Comparison of ENCODE assay signal across 8 cellular contexts in the genomic region with DNA sequence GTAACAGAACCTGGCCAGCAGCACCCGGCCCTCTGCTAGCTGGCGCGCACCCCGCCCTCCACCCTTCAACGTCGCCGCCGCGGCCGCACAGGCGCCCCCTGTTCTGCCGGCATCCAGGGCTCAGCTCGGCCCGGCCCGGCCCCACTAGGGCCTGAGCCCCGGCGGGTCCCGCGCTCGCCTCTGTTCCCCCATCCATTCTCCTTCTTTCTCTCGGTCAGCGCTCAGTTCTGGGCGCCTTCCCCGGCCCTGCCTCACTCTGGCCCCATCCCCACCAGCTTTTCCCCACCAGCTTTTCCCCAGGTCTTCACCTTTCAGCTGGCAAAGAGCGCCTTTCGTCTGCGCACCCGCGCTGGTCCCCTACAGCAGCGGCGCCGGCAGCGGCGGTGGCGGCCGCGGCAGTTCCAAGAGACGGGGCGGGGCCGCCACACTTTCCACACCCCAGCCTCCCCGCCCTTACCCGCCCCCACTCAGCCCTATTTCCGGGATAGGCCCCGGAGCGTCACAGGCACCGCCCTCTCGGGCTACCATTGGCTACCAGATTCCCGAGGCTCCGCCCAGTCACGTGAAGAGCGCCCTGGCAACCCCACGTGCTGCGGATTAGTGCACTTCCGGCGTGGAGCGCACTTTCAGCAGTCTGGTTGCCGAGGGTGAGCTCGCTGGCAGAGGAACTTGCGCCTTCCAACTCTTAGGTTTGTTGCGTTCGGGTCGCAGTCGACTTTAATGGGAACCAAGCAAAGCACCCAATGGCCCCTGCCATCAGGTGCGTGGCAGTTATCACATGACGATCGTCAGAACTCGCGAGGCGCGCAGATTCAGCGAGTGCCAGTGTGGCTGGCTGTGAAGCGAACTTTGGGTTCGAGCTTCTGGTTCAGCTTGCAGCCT. TPM values are rescaled to one million over a fixed set of nuclear protein-coding genes. Genes with fewer than 3 reads are reported as not detected.
DNase-seq lines count a peak whose midpoint lies in the region; ATAC-seq lines count a peak whose summit lies in the region.

TSS of gene EIF5A2 (minus strand) at position 403 of the 882 bp plus-strand sequence. CDS start 831 bp downstream, outside the sequence.

- H3K4me3 ChIP-seq in CD4-positive, CD25-positive, alpha-beta regulatory T cell (ENCODE audit: low read depth, low read length), result peak within 1 kb of the TSS; percentile 87
- peak within 1 kb of the TSS; percentile 88 for H3K4me3 ChIP-seq in endocrine pancreas (ENCODE audit: control insufficient read depth, insufficient read depth, low read length)

- peaks cover 12 to 24% (median 17%) of the 10 kb centered on the region in 4 donors for H3K4me1 Mint-ChIP-seq in CD4-positive, CD25-positive, alpha-beta regulatory T cell

- H3K9me3 Mint-ChIP-seq in CD4-positive, CD25-positive, alpha-beta regulatory T cell, result peaks cover 0 to 16% (median 6%) of the 10 kb centered on the region in 7 donors

- peaks cover 8 to 23% of the 10 kb centered on the region in 2 experiments for H3K9me3 ChIP-seq in CD4-positive, CD25-positive, alpha-beta regulatory T cell (ENCODE audit: control insufficient read depth in 2 of 2, low read length in 2 of 2)
- peaks cover 3% of the 10 kb centered on the region for H3K9me3 ChIP-seq in endocrine pancreas (ENCODE audit: control insufficient read depth, low read length)

- no peaks in the 10 kb centered on the region for H3K36me3 Mint-ChIP-seq in CD4-positive, CD25-positive, alpha-beta regulatory T cell

- H3K4me1 ChIP-seq in CD4-positive, CD25-positive, alpha-beta regulatory T cell (ENCODE audit: control insufficient read depth, insufficient read depth, low read length, poor library complexity, severe bottlenecking), result peaks cover 20% of the 10 kb centered on the region
- H3K4me1 ChIP-seq in endocrine pancreas (ENCODE audit: control insufficient read depth, insufficient read depth, low read length), result peaks cover 4% of the 10 kb centered on the region

- peak; percentile 92 to 98 (median 94) for DNase-seq in CD4-positive, CD25-positive, alpha-beta regulatory T cell
- DNase-seq in NCI-H82 treated with DMSO at 0.1 percent for 48 hours (lab: John Stamatoyannopoulos, UW; ENCODE audit: unreplicated experiment), result peak; percentile 87
- DNase-seq in activated CD8-positive, alpha-beta memory T cell treated with anti-CD3 and anti-CD28 coated beads for 24 hours, result peak; percentile 96
- peak; percentile 97 for DNase-seq in mesenteric fat pad (ENCODE audit: low spot score)
- DNase-seq in stimulated activated CD8-positive, alpha-beta memory T cell treated with anti-CD3 and anti-CD28 coated beads, Interleukin-12 subunit alpha, Interleukin-12 subunit beta, amount 100 ng/mL, for 4 hours (ENCODE audit: low read depth), result peak; percentile 91

- peak; percentile 94 to 95 for ATAC-seq in CD4-positive, CD25-positive, alpha-beta regulatory T cell (ENCODE audit: low read depth in 2 of 2)
- peak; percentile 94 for ATAC-seq in GM19455 (IDR thresholded peaks at IDR 0.05; ENCODE audit: unreplicated experiment)
- ATAC-seq in HG03575 (IDR thresholded peaks at IDR 0.05; ENCODE audit: extremely low read depth, insufficient number of reproducible peaks, low FRiP score, unreplicated experiment), result peak; percentile 49

- no peaks in the 10 kb centered on the region for H3K27me3 ChIP-seq in CD4-positive, CD25-positive, alpha-beta regulatory T cell (ENCODE audit: control insufficient read depth, insufficient read depth, low read length)
- no peaks in the 10 kb centered on the region for H3K27me3 ChIP-seq in endocrine pancreas (ENCODE audit: control insufficient read depth, insufficient read depth, low read length)

- peak within 1 kb of the TSS; percentile 69 for H3K9ac ChIP-seq in endocrine pancreas (ENCODE audit: control insufficient read depth, insufficient read depth, low read length)

- no peaks in the 10 kb centered on the region for H3K36me3 ChIP-seq in CD4-positive, CD25-positive, alpha-beta regulatory T cell (ENCODE audit: control insufficient read depth, insufficient read depth, low read length)
- H3K36me3 ChIP-seq in endocrine pancreas (ENCODE audit: control insufficient read depth, insufficient read depth, low read length), result no peaks in the 10 kb centered on the region

- H3K27ac ChIP-seq in CD4-positive, CD25-positive, alpha-beta regulatory T cell (ENCODE audit: insufficient read depth, low read length, poor library complexity, severe bottlenecking), result peak within 1 kb of the TSS; percentile 68

- peaks cover 6% of the 10 kb centered on the region for H3K27me3 Mint-ChIP-seq in CD4-positive, CD25-positive, alpha-beta regulatory T cell

- H3K27ac Mint-ChIP-seq in CD4-positive, CD25-positive, alpha-beta regulatory T cell, result peak within 1 kb of the TSS; percentile 91 to 97 (median 94)

- peak within 1 kb of the TSS; percentile 93 to 100 (median 96) for H3K4me3 Mint-ChIP-seq in CD4-positive, CD25-positive, alpha-beta regulatory T cell

RNA-seq across cellular contexts. Expression of gene EIF5A2, which starts in this region (rescaled TPM):
- total RNA-seq in CD4-positive, CD25-positive, alpha-beta regulatory T cell, result 12.8 TPM
- 10 to 100 TPM in 3 of 4 donors, 1 to 10 TPM in 1; 8.0 to 22.1 (median 14.5) TPM for polyA plus RNA-seq in CD4-positive, CD25-positive, alpha-beta regulatory T cell
- 13.7 TPM for total RNA-seq in mesenteric fat pad

Comparison
In these comparisons a context has a peak if more than half of its experiments do, and no peak if none do; other contexts are left out.
1. Peak in every context shown above with its lines: DNase-seq, ATAC-seq, H3K4me3 ChIP-seq and H3K27ac ChIP-seq.